In genomic region chr3:129687586-129688125, GRCh38 we compare ENCODE assay signal across 9 cellular contexts.
A peak's percentile ranks its signal among the peaks of the same experiment; 100 is the strongest.
DNase-seq lines count a peak whose midpoint lies in the region; ATAC-seq and TF ChIP-seq lines count a peak whose summit lies in the region.
"Had no signal": no experiment of that assay in that cellular context is flagged by ENCODE, and none has a peak within 500 bp of the region (broad histone marks: within the 10 kb centered on the region; RNA-seq: fewer than 3 reads in every experiment).

No MANE protein-coding gene starts in this region.

- CTCF ChIA-PET in SK-N-SH (lab: Yijun Ruan, JAX), result interaction anchor here (1.2 to 1.9 kb wide), 4 partner anchors 11 to 142 kb away, joined by 3 to 6 read pairs (median 3); no protein-coding TSS in a partner anchor

- peaks cover 10% of the 10 kb centered on the region for H3F3A ChIP-seq in SK-N-SH (replicated peaks; ENCODE audit: insufficient read depth)

- TF ChIP-seq CTCF in SK-N-SH (IDR thresholded peaks at IDR 0.05), result no peak
- no peak for TF ChIP-seq CTCF in esophagus muscularis mucosa (IDR thresholded peaks at IDR 0.05)
- TF ChIP-seq CTCF in type B pancreatic cell (conservative IDR thresholded peaks at IDR 0.05), result no peak

- no peak for TF ChIP-seq RAD21 in SK-N-SH (IDR thresholded peaks at IDR 0.05; ENCODE audit: low read length)

- intact Hi-C loops in esophagus muscularis mucosa (cut with DNase I), result no loop called here

- H3K9me3 ChIP-seq in SK-N-SH (no peaks in the 10 kb centered on the region), esophagus muscularis mucosa (no peaks in the 10 kb centered on the region)

- POLR2A ChIA-PET in SK-N-SH (lab: Yijun Ruan, JAX), result interaction anchor here (1.0 to 1.1 kb wide), 2 partner anchors 11 to 205 kb away, joined by 3 to 7 read pairs; no protein-coding TSS in a partner anchor

- H3K27ac ChIP-seq in SK-N-SH (ENCODE audit: low read depth in 2 of 2, low read length in 1 of 2), result peak overlapping the region; percentile 54 to 94; a peak in 3 of 4 replicates
- H3K27ac ChIP-seq in esophagus muscularis mucosa (replicated peaks in 1 of 4), result peak overlapping the region in 3 of 4 donors; percentile 60 to 80 (median 74)

- H3K4me1 ChIP-seq in SK-N-SH (ENCODE audit: control insufficient read depth in 1 of 2, insufficient read depth in 2 of 2, low read depth in 1 of 2, low read length in 1 of 2) (peaks cover 21 to 24% of the 10 kb centered on the region in 2 experiments), esophagus muscularis mucosa (peaks cover 8 to 69% (median 50%) of the 10 kb centered on the region in 4 donors)

- ATAC-seq in SK-N-SH treated with all-trans-retinoic acid at 6 μM for 48 hours (no peak), HG03439 (IDR thresholded peaks at IDR 0.05; ENCODE audit: unreplicated experiment) (no peak)

- H3K27me3 ChIP-seq in SK-N-SH (ENCODE audit: insufficient read depth) (no peaks in the 10 kb centered on the region), esophagus muscularis mucosa (no peaks in the 10 kb centered on the region)

- TF ChIP-seq EP300 in SK-N-SH (IDR thresholded peaks at IDR 0.05; ENCODE audit: borderline replicate concordance in 1 of 2, low read depth in 1 of 2, low read length in 1 of 2) (no peak), esophagus muscularis mucosa (IDR thresholded peaks at IDR 0.05) (no peak)

- H3K27me3 Mint-ChIP-seq in type B pancreatic cell, result no peaks in the 10 kb centered on the region

- H3K9me2 ChIP-seq in SK-N-SH, result no peaks in the 10 kb centered on the region

- H3K4me2 ChIP-seq in SK-N-SH, result peak overlapping the region; percentile 78

- H3K9ac ChIP-seq in SK-N-SH, result 0 out of 2 replicates have a peak overlapping the region, but pooled peaks have one; percentile 40

- H2AFZ ChIP-seq in SK-N-SH (ENCODE audit: low read depth), result no peak overlapping the region

- H3K79me2 ChIP-seq in SK-N-SH (ENCODE audit: insufficient read depth), result peaks cover 13% of the 10 kb centered on the region; the same call in 1 of the 2 replicates

- no peaks in the 10 kb centered on the region for H3K36me3 Mint-ChIP-seq in type B pancreatic cell

- peak overlapping the region; percentile 81 for H3K4me3 Mint-ChIP-seq in type B pancreatic cell

- H3K4me3 ChIP-seq in SK-N-SH (ENCODE audit: low read depth in 2 of 2, low read length in 1 of 2) (peak overlapping the region; percentile 52 to 55; a peak in 2 of 4 replicates), esophagus muscularis mucosa (peak overlapping the region in 3 of 4 donors; percentile 41 to 52 (median 45))

- H4K20me1 ChIP-seq in SK-N-SH (ENCODE audit: insufficient read depth), result no peaks in the 10 kb centered on the region

- TF ChIP-seq POLR2A in esophagus muscularis mucosa (IDR thresholded peaks at IDR 0.05; ENCODE audit: low read depth), result no peak

- DNase-seq in SK-N-SH (no peak), esophagus muscularis mucosa (ENCODE audit: extremely low spot score) (no peak), midbrain (lab: John Stamatoyannopoulos, UW) (peak; percentile 56), type B pancreatic cell (ENCODE audit: extremely low spot score, unreplicated experiment) (no peak), retina (no peak)
- no peak for DNase-seq in stimulated activated CD8-positive, alpha-beta memory T cell treated with anti-CD3 and anti-CD28 coated beads, Interleukin-4, amount 100 ng/mL, for 48 hours
- DNase-seq: stimulated activated CD4-positive, alpha-beta T cell treated with anti-CD3 and anti-CD28 coated beads, Interleukin-4, amount 100 ng/mL, for 4 hours had no signal

- WGBS in SK-N-SH (ENCODE audit: low lambda C conversion rate), result 86% methylated on average over 2 of the region's 2 CpGs
- 81% methylated on average over 2 of the region's 2 CpGs for WGBS in esophagus muscularis mucosa

- peak overlapping the region; percentile 89 for H3K27ac Mint-ChIP-seq in type B pancreatic cell

- peaks cover 52% of the 10 kb centered on the region for H3K4me1 Mint-ChIP-seq in type B pancreatic cell (ENCODE audit: unreplicated experiment)

- no peaks in the 10 kb centered on the region for H3K9me3 Mint-ChIP-seq in type B pancreatic cell

- H3K36me3 ChIP-seq in SK-N-SH (replicated peaks in 1 of 2; ENCODE audit: control insufficient read depth in 1 of 2, insufficient read depth in 2 of 2, low read length in 1 of 2) (no peaks in the 10 kb centered on the region), esophagus muscularis mucosa (no peaks in the 10 kb centered on the region)

TF ChIP-seq in SK-N-SH, 30 proteins besides CTCF, POLR2A, EP300 and RAD21 (continues in another document):
- TF ChIP-seq MAX (IDR thresholded peaks at IDR 0.05; ENCODE audit: low read depth) (no peak), YY1 (IDR thresholded peaks at IDR 0.05; ENCODE audit: low read depth) (no peak), CHD2 (IDR thresholded peaks at IDR 0.05; ENCODE audit: low read length, partially characterized antibody) (no peak), USF1 (IDR thresholded peaks at IDR 0.05; ENCODE audit: borderline replicate concordance, low read depth) (no peak)

TF ChIP-seq in SK-N-SH treated with all-trans-retinoic acid at 6 μM for 48 hours, 23 proteins besides CTCF, POLR2A, EP300 and RAD21:
- TF ChIP-seq ZNF70 (CRISPR knock-in tag; IDR thresholded peaks at IDR 0.05) (no peak), ZFP3 (CRISPR knock-in tag; IDR thresholded peaks at IDR 0.05) (no peak), ARNTL (CRISPR knock-in tag; IDR thresholded peaks at IDR 0.05; ENCODE audit: borderline replicate concordance, low read depth) (no peak), ZNF565 (CRISPR knock-in tag; conservative IDR thresholded peaks at IDR 0.05; ENCODE audit: low read depth) (no peak), SNAI2 (CRISPR knock-in tag; IDR thresholded peaks at IDR 0.05) (no peak), OSR1 (CRISPR knock-in tag; IDR thresholded peaks at IDR 0.05) (no peak), TSHZ2 (CRISPR knock-in tag; IDR thresholded peaks at IDR 0.05) (no peak), ZNF8 (CRISPR knock-in tag; IDR thresholded peaks at IDR 0.05) (no peak), ZC3H10 (CRISPR knock-in tag; IDR thresholded peaks at IDR 0.05) (no peak), CSDC2 (CRISPR knock-in tag; IDR thresholded peaks at IDR 0.05) (no peak), BACH2 (CRISPR knock-in tag; IDR thresholded peaks at IDR 0.05; ENCODE audit: borderline replicate concordance) (no peak), ESRRG (CRISPR knock-in tag; IDR thresholded peaks at IDR 0.05) (no peak), RARB (CRISPR knock-in tag; IDR thresholded peaks at IDR 0.05) (no peak), GLIS3 (CRISPR knock-in tag; IDR thresholded peaks at IDR 0.05) (no peak), TCF4 (CRISPR knock-in tag; IDR thresholded peaks at IDR 0.05; ENCODE audit: borderline replicate concordance) (no peak), ISL1 (CRISPR knock-in tag; IDR thresholded peaks at IDR 0.05) (no peak), CSRNP3 (CRISPR knock-in tag; IDR thresholded peaks at IDR 0.05) (no peak), TOX (CRISPR knock-in tag; IDR thresholded peaks at IDR 0.05; ENCODE audit: borderline replicate concordance) (no peak)
